ENCODE assay signal across 14 cellular contexts in the genomic region with DNA sequence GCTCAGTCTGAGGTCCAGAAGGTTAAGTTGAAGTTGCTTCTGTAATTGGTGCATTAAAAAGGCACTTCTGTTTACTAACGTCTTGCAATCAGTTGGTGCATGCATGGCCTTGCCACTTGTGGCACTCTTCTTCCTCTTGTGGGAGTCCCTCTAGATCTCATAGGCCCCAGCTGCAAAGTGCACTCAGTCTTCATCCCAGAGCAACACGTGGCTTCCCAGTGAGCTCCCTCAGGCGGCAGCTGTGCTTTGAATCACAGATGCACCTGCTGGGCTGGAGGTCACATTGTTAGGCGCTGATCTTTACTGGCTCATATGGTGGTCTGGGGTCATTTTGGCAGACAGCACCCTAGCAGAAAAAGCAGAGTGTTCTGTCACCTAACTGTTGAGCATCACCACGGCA.
DNase-seq lines count a peak whose midpoint lies in the region; ATAC-seq, FAIRE-seq and TF ChIP-seq lines count a peak whose summit lies in the region.
"Had no signal": no experiment of that assay in that cellular context is flagged by ENCODE, and none has a peak within 500 bp of the region (broad histone marks: within the 10 kb centered on the region; RNA-seq: fewer than 3 reads in every experiment).

No MANE protein-coding gene starts in this region.

- no peak overlapping the region for H3K4me3 ChIP-seq in bronchial epithelial cell (ENCODE audit: low read depth, low read length)
- H3K4me3 ChIP-seq: BLaER1 treated with 17β-estradiol and CSF1 and Interleukin-3, amounts not matched to agents 10 nM and 100 nM; HAP-1 had no signal

- no peaks in the 10 kb centered on the region for H3K27me3 ChIP-seq in bronchial epithelial cell (ENCODE audit: control insufficient read depth, insufficient read depth, low read length)
- H3K27me3 ChIP-seq in layer of hippocampus (ENCODE audit: control insufficient read depth, insufficient read depth, low read length): no peaks in the 10 kb centered on the region
- no peaks in the 10 kb centered on the region for H3K27me3 ChIP-seq in foreskin keratinocyte
- H3K27me3 ChIP-seq: BLaER1 treated with 17β-estradiol and CSF1 and Interleukin-3, amounts not matched to agents 10 nM and 100 nM had no signal

- peak overlapping the region; percentile 33 for H3K27ac ChIP-seq in layer of hippocampus (ENCODE audit: low read depth, low read length)
- H3K27ac ChIP-seq in foreskin keratinocyte: no peak overlapping the region
- H3K27ac ChIP-seq: 22Rv1; BLaER1 treated with 17β-estradiol and CSF1 and Interleukin-3, amounts not matched to agents 10 nM and 100 nM had no signal

- DNase-seq in DMS 273 (lab: John Stamatoyannopoulos, UW; ENCODE audit: unreplicated experiment) (peak; percentile 64), DMS 273 treated with DMSO at 0.1 percent for 48 hours (lab: John Stamatoyannopoulos, UW) (no peak), bronchial epithelial cell (ENCODE audit: low read depth) (no peak), NCI-H187 (lab: John Stamatoyannopoulos, UW) (no peak), NCI-H1092 (lab: John Stamatoyannopoulos, UW) (no peak), foreskin keratinocyte (no peak)
- DNase-seq: DMS153, NCI-H510A treated with DMSO at 0.1 percent for 48 hours had no signal

- peak; percentile 7 for FAIRE-seq in bronchial epithelial cell (lab: Jason Lieb, UNC)
- FAIRE-seq: GM18507 had no signal

- no peak for ATAC-seq in foreskin keratinocyte
- ATAC-seq in HG03378 (IDR thresholded peaks at IDR 0.05; ENCODE audit: unreplicated experiment): no peak

- no peaks in the 10 kb centered on the region for H3K4me1 ChIP-seq in foreskin keratinocyte
- H3K4me1 ChIP-seq: BLaER1 treated with 17β-estradiol and CSF1 and Interleukin-3, amounts not matched to agents 10 nM and 100 nM; HAP-1 had no signal

- no peaks in the 10 kb centered on the region for H3K36me3 ChIP-seq in bronchial epithelial cell (ENCODE audit: control insufficient read depth, insufficient read depth, low read length)
- H3K36me3 ChIP-seq: BLaER1 treated with 17β-estradiol and CSF1 and Interleukin-3, amounts not matched to agents 10 nM and 100 nM; HAP-1 had no signal

- TF ChIP-seq CTCF in bronchial epithelial cell (IDR thresholded peaks at IDR 0.05; ENCODE audit: insufficient read depth, low read length, severe bottlenecking): no peak
- TF ChIP-seq CTCF in foreskin keratinocyte (conservative IDR thresholded peaks at IDR 0.05): no peak
